9 cellular contexts compared by ENCODE assay signal in the genomic region with DNA sequence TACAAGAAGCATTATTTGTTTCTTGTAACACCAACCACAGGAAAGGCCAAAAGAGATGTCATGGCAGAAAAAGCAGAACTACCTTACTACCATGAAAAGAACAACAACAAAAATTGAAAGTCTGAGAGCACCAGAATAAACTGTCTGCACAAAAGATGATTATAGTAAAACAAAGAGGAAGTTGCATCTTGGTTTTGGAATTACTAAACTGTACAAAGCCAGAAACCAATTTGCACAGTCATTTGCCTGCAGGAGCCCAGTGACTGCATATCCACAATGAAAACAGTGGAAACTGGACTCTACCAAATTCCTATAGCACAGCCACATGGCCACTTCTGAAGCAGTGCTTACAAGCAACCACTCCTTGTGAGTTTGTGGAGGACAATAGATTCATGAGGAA.
DNase-seq lines count a peak whose midpoint lies in the region; ATAC-seq and TF ChIP-seq lines count a peak whose summit lies in the region.
"Had no signal": no experiment of that assay in that cellular context is flagged by ENCODE, and none has a peak within 500 bp of the region (broad histone marks: within the 10 kb centered on the region; RNA-seq: fewer than 3 reads in every experiment).

No MANE protein-coding gene starts in this region.

- intact Hi-C loops in activated B cell treated with CpG ODN at 0.5 μM for 24 hours (cut with micrococcal nuclease): loop anchor here (1.0 to 5.0 kb wide), 5 partner anchors 9 to 1219 kb away; partner anchors contain the start of genes ITPR2 and KRAS

- H3K14ac ChIP-seq in mesenchymal stem cell (ENCODE audit: low read length in 2 of 2): no peak overlapping the region

- CTCF ChIA-PET in activated B cell treated with CpG ODN at 0.5 μM for 24 hours (lab: Charles Lee): no interaction called here

- H3K27me3 ChIP-seq in mesenchymal stem cell (ENCODE audit: control insufficient read depth in 1 of 2, insufficient read depth in 1 of 2, low read length in 2 of 2) (no peaks in the 10 kb centered on the region), SJCRH30 (no peaks in the 10 kb centered on the region)
- H3K27me3 ChIP-seq: adrenal gland had no signal

- H2AK5ac ChIP-seq in mesenchymal stem cell (ENCODE audit: low read length, severe bottlenecking): no peak overlapping the region

- H3K9me3 ChIP-seq in mesenchymal stem cell (ENCODE audit: control insufficient read depth, low read length) (no peaks in the 10 kb centered on the region), SJCRH30 (replicated peaks) (no peaks in the 10 kb centered on the region)
- H3K9me3 ChIP-seq: adrenal gland had no signal

- H3K4me3 Mint-ChIP-seq in activated B cell treated with CpG ODN at 0.5 μM for 24 hours: peak overlapping the region; percentile 49
- no peak overlapping the region for H3K4me3 Mint-ChIP-seq in osteocyte (ENCODE audit: unreplicated experiment)

- H3K18ac ChIP-seq in mesenchymal stem cell (ENCODE audit: low read depth in 1 of 2, low read length in 2 of 2): no peak overlapping the region

- H4K8ac ChIP-seq in mesenchymal stem cell (ENCODE audit: low read length): no peak overlapping the region

- H3K4me1 ChIP-seq in mesenchymal stem cell (ENCODE audit: control insufficient read depth, insufficient read depth, low read depth, low read length) (no peaks in the 10 kb centered on the region), SJCRH30 (no peaks in the 10 kb centered on the region)

- H3K27me3 Mint-ChIP-seq in activated B cell treated with CpG ODN at 0.5 μM for 24 hours: no peaks in the 10 kb centered on the region
- no peaks in the 10 kb centered on the region for H3K27me3 Mint-ChIP-seq in osteocyte (ENCODE audit: unreplicated experiment)

- H3K36me3 Mint-ChIP-seq in activated B cell treated with CpG ODN at 0.5 μM for 24 hours (ENCODE audit: low read depth): peaks cover 19% of the 10 kb centered on the region
- peaks cover 23% of the 10 kb centered on the region for H3K36me3 Mint-ChIP-seq in osteocyte (ENCODE audit: unreplicated experiment)

- no peak overlapping the region for H3K4ac ChIP-seq in mesenchymal stem cell (ENCODE audit: low read depth in 1 of 2, low read length in 2 of 2)

- no peak overlapping the region for H3K4me2 ChIP-seq in mesenchymal stem cell (ENCODE audit: low read length, poor library complexity, severe bottlenecking)

- no peak overlapping the region for H2BK120ac ChIP-seq in mesenchymal stem cell (ENCODE audit: low read depth, low read length)

- peaks cover 54% of the 10 kb centered on the region for H3K4me1 Mint-ChIP-seq in activated B cell treated with CpG ODN at 0.5 μM for 24 hours
- H3K4me1 Mint-ChIP-seq in osteocyte (ENCODE audit: unreplicated experiment): no peaks in the 10 kb centered on the region

- H3K23ac ChIP-seq in mesenchymal stem cell (ENCODE audit: low read length in 2 of 2): no peak overlapping the region

- POLR2A ChIA-PET in activated B cell treated with CpG ODN at 0.5 μM for 24 hours (lab: Charles Lee): interaction anchor here (0.7 kb wide), 1 partner anchor 10 kb away, joined by 4 read pairs; no protein-coding TSS in a partner anchor

- no peak overlapping the region for H4K91ac ChIP-seq in mesenchymal stem cell (ENCODE audit: low read length)

- H2AFZ ChIP-seq in mesenchymal stem cell (ENCODE audit: low read depth, low read length): no peak overlapping the region

- H2BK15ac ChIP-seq in mesenchymal stem cell (ENCODE audit: low read depth, poor library complexity, severe bottlenecking): no peak overlapping the region

- H3K4me3 ChIP-seq in mesenchymal stem cell (ENCODE audit: insufficient read depth in 1 of 2, low read depth in 1 of 2, low read length in 2 of 2): no peak overlapping the region
- H3K4me3 ChIP-seq in SJCRH30: no peak overlapping the region
- H3K4me3 ChIP-seq: adrenal gland had no signal

- H3K27ac ChIP-seq in mesenchymal stem cell (ENCODE audit: low read length, poor library complexity, severe bottlenecking) (no peak overlapping the region), SJCRH30 (no peak overlapping the region)

- H3K79me1 ChIP-seq in mesenchymal stem cell (replicated peaks; ENCODE audit: low read length, poor library complexity, severe bottlenecking): no peaks in the 10 kb centered on the region

- peak overlapping the region; percentile 86 for H3K27ac Mint-ChIP-seq in activated B cell treated with CpG ODN at 0.5 μM for 24 hours
- H3K27ac Mint-ChIP-seq in osteocyte (ENCODE audit: unreplicated experiment): no peak overlapping the region

- no peak overlapping the region for H2BK5ac ChIP-seq in mesenchymal stem cell (ENCODE audit: low read depth, low read length, poor library complexity, severe bottlenecking)

- DNase-seq in CD1c-positive myeloid dendritic cell (ENCODE audit: extremely low spot score) (peak; percentile 91), activated B cell treated with CpG ODN at 0.5 μM for 24 hours (no peak), osteocyte (ENCODE audit: extremely low spot score, unreplicated experiment) (no peak), epidermal melanocyte (ENCODE audit: insufficient read length, low spot score) (no peak), mesenchymal stem cell (no peak), SJCRH30 (no peak)

- H3K36me3 ChIP-seq in mesenchymal stem cell (ENCODE audit: control insufficient read depth in 1 of 2, insufficient read depth in 2 of 2, low read depth in 1 of 2, low read length in 2 of 2) (peaks cover 0 to 6% of the 10 kb centered on the region in 2 experiments), SJCRH30 (no peaks in the 10 kb centered on the region)
- H3K36me3 ChIP-seq: adrenal gland had no signal

- no peak overlapping the region for H3K9ac ChIP-seq in mesenchymal stem cell (ENCODE audit: low read length)

- H3K9me3 Mint-ChIP-seq in activated B cell treated with CpG ODN at 0.5 μM for 24 hours (no peaks in the 10 kb centered on the region), osteocyte (ENCODE audit: unreplicated experiment) (no peaks in the 10 kb centered on the region)

- peak; percentile 73 for ATAC-seq in GM19372 (IDR thresholded peaks at IDR 0.05; ENCODE audit: low read depth, unreplicated experiment)
- peak; percentile 77 for ATAC-seq in HG03196 (IDR thresholded peaks at IDR 0.05; ENCODE audit: unreplicated experiment)
- ATAC-seq in activated B cell treated with CpG ODN at 0.5 μM for 24 hours (ENCODE audit: low read depth): peak; percentile 60

- TF ChIP-seq CTCF in activated B cell treated with CpG ODN at 0.5 μM for 24 hours (IDR thresholded peaks at IDR 0.05) (no peak), osteocyte (IDR thresholded peaks at IDR 0.05) (peak; percentile 17)

- H2BK12ac ChIP-seq in mesenchymal stem cell (ENCODE audit: low read length in 2 of 2): no peak overlapping the region
